In the genomic region with DNA sequence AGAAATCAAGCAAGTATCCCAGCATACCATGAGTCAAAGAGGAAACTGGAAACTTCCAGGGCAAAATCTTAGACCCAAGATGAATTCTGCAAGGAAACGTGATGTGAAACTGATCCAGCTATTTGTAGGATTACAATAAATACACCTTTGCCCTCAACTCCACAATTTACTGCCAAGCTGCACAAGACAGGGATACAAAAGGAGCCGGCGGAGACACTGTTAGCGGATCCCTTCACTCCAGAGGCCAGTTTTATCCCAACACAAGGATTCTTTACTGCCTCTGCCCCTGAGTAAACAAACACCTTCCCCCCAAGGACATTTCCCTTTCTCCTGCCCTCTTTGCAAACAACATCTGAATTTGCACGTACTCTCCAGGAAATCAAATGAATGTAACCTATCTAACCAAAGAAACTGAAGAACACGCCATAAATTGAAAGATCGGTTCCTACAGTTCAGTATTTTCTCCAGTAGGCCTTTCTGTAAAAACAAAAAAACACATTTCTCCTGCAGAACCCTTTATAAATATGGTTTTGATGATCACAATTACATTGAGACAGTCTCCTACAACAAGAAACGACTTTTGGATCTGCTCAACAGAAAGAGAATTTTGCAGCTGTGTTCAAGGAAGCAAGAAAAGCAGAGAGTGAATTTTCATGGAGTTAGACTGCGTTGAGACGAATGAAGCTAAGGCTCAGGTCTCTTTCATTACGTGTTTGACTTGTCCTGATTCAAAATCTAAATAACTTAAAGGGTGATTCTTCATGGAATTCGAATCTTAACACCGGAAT, we compare ENCODE assay signal across 9 cellular contexts. TPM values are rescaled to one million over a fixed set of nuclear protein-coding genes. Genes with fewer than 3 reads are reported as not detected.
DNase-seq lines count a peak whose midpoint lies in the region; ATAC-seq and TF ChIP-seq lines count a peak whose summit lies in the region.
"Had no signal": no experiment of that assay in that cellular context is flagged by ENCODE, and none has a peak within 500 bp of the region (broad histone marks: within the 10 kb centered on the region; RNA-seq: fewer than 3 reads in every experiment).

No MANE protein-coding gene starts in this region.

- CTCF ChIA-PET in CD4-positive, alpha-beta memory T cell (lab: Charles Lee; ENCODE audit: partially characterized antibody), result interaction anchor here (0.8 to 2.6 kb wide), 2 partner anchors 31 to 64 kb away, joined by 4 to 8 read pairs; no protein-coding TSS in a partner anchor
- CTCF ChIA-PET in HEK293 (lab: Yijun Ruan, JAX), result interaction anchor here (0.6 to 3.6 kb wide), 14 partner anchors 13 to 304 kb away, joined by 3 to 31 read pairs (median 5); no protein-coding TSS in a partner anchor
- CTCF ChIA-PET in naive thymus-derived CD4-positive, alpha-beta T cell (lab: Charles Lee), result no interaction called here

- no peak overlapping the region for H3K4me3 ChIP-seq in CD4-positive, alpha-beta memory T cell (ENCODE audit: low read length in 2 of 2)
- no peak overlapping the region for H3K4me3 ChIP-seq in HEK293 (ENCODE audit: low read depth, low read length)
- no peak overlapping the region for H3K4me3 ChIP-seq in naive thymus-derived CD4-positive, alpha-beta T cell (ENCODE audit: low read length)
- no peak overlapping the region for H3K4me3 ChIP-seq in tibial artery

- ATAC-seq in naive thymus-derived CD4-positive, alpha-beta T cell, result no peak
- no peak for ATAC-seq in GM18502 (IDR thresholded peaks at IDR 0.05; ENCODE audit: poor library complexity, unreplicated experiment)

- H3K4me1 ChIP-seq in CD4-positive, alpha-beta memory T cell (ENCODE audit: insufficient read depth, low read length), result peaks cover 20% of the 10 kb centered on the region
- H3K4me1 ChIP-seq in HEK293 (ENCODE audit: control insufficient read depth, insufficient read depth, low read length) (peaks cover 21% of the 10 kb centered on the region), tibial artery (peaks cover 0 to 17% (median 14%) of the 10 kb centered on the region in 4 donors)
- H3K4me1 ChIP-seq in naive thymus-derived CD4-positive, alpha-beta T cell (ENCODE audit: control insufficient read depth in 2 of 2, insufficient read depth in 2 of 2, low read length in 2 of 2), result peaks cover 7 to 10% of the 10 kb centered on the region in 2 donors

- intact Hi-C loops in CD4-positive, alpha-beta memory T cell (cut with micrococcal nuclease), result loop anchor here (2.0 kb wide), 1 partner anchor 20 kb away; a partner anchor contains a TSS
- intact Hi-C loops in naive thymus-derived CD4-positive, alpha-beta T cell (cut with micrococcal nuclease), result loop anchor here (1.0 to 5.0 kb wide), 3 partner anchors 21 to 36 kb away; a partner anchor contains a TSS
- intact Hi-C loops in tibial artery (cut with DNase I; ENCODE audit: low total_unique reads), result no loop called here

- no peaks in the 10 kb centered on the region for H3K36me3 Mint-ChIP-seq in CD4-positive, alpha-beta memory T cell
- H3K36me3 Mint-ChIP-seq in naive thymus-derived CD4-positive, alpha-beta T cell, result peaks cover 0 to 3% (median 0%) of the 10 kb centered on the region in 5 donors

- H3K4me1 Mint-ChIP-seq in CD4-positive, alpha-beta memory T cell, result peaks cover 2 to 12% (median 10%) of the 10 kb centered on the region in 4 donors
- peaks cover 10 to 35% (median 24%) of the 10 kb centered on the region in 7 donors for H3K4me1 Mint-ChIP-seq in naive thymus-derived CD4-positive, alpha-beta T cell

- DNase-seq in CD4-positive, alpha-beta memory T cell, result no peak
- DNase-seq in astrocyte of the hippocampus (ENCODE audit: low read depth, low spot score) (peak; percentile 11), tibial artery (no peak), HK-2 (ENCODE audit: unreplicated experiment) (no peak)
- DNase-seq in naive thymus-derived CD4-positive, alpha-beta T cell, result no peak
- no peak for DNase-seq in activated effector memory CD4-positive, alpha-beta T cell treated with anti-CD3 and anti-CD28 coated beads, Interleukin-2, amount 50 U/mL, for 16 hours

- TF ChIP-seq CTCF in HEK293 (tag by site-specific recombination; IDR thresholded peaks at IDR 0.05) (no peak), tibial artery (IDR thresholded peaks at IDR 0.05) (no peak)

- peaks cover 0 to 4% (median 0%) of the 10 kb centered on the region in 8 donors for H3K9me3 Mint-ChIP-seq in CD4-positive, alpha-beta memory T cell
- H3K9me3 Mint-ChIP-seq in naive thymus-derived CD4-positive, alpha-beta T cell, result peaks cover 0 to 1% (median 0%) of the 10 kb centered on the region in 11 donors

- H3K27me3 ChIP-seq in CD4-positive, alpha-beta memory T cell (ENCODE audit: insufficient read depth, low read length), result peaks cover 20% of the 10 kb centered on the region
- peaks cover 11 to 26% of the 10 kb centered on the region in 2 donors for H3K27me3 ChIP-seq in naive thymus-derived CD4-positive, alpha-beta T cell (ENCODE audit: control insufficient read depth in 2 of 2, insufficient read depth in 2 of 2, low read length in 2 of 2)
- peaks cover 6 to 96% of the 10 kb centered on the region in 2 donors for H3K27me3 ChIP-seq in tibial artery

- no peak overlapping the region for H3K27ac ChIP-seq in CD4-positive, alpha-beta memory T cell (ENCODE audit: low read depth, low read length)
- H3K27ac ChIP-seq in HEK293 (ENCODE audit: extremely low read depth, low read depth, low read length) (peak overlapping the region; percentile 78), tibial artery (no peak overlapping the region)
- no peak overlapping the region for H3K27ac ChIP-seq in naive thymus-derived CD4-positive, alpha-beta T cell (ENCODE audit: low read depth, low read length)

- H3K9me3 ChIP-seq in CD4-positive, alpha-beta memory T cell (ENCODE audit: control insufficient read depth in 1 of 2, low read length in 2 of 2), result no peaks in the 10 kb centered on the region
- H3K9me3 ChIP-seq in HEK293 (ENCODE audit: control insufficient read depth, insufficient read depth, low read depth, low read length) (no peaks in the 10 kb centered on the region), tibial artery (no peaks in the 10 kb centered on the region)
- H3K9me3 ChIP-seq in naive thymus-derived CD4-positive, alpha-beta T cell (ENCODE audit: control insufficient read depth in 2 of 3, low read length in 3 of 3), result no peaks in the 10 kb centered on the region

- H3K27me3 Mint-ChIP-seq in CD4-positive, alpha-beta memory T cell, result peaks cover 43 to 50% of the 10 kb centered on the region in 2 donors
- H3K27me3 Mint-ChIP-seq in naive thymus-derived CD4-positive, alpha-beta T cell, result peaks cover 69 to 76% (median 71%) of the 10 kb centered on the region in 5 donors

- peak overlapping the region in 2 of 7 donors; percentile 53 to 54 for H3K27ac Mint-ChIP-seq in CD4-positive, alpha-beta memory T cell
- peak overlapping the region in 2 of 9 donors; percentile 4 to 16 for H3K27ac Mint-ChIP-seq in naive thymus-derived CD4-positive, alpha-beta T cell

- POLR2A ChIA-PET in CD4-positive, alpha-beta memory T cell (lab: Charles Lee; ENCODE audit: partially characterized antibody), result interaction anchor here (0.9 to 3.3 kb wide), 2 partner anchors 20 to 63 kb away, joined by 3 to 19 read pairs; a partner anchor contains a TSS
- POLR2A ChIA-PET in HEK293 (lab: Yijun Ruan, JAX), result interaction anchor here (2.7 kb wide), 1 partner anchor 20 kb away, joined by 8 read pairs; a partner anchor contains a TSS
- POLR2A ChIA-PET in naive thymus-derived CD4-positive, alpha-beta T cell (lab: Charles Lee), result interaction anchor here (0.6 to 1.6 kb wide), 6 partner anchors 9 to 216 kb away, joined by 3 to 7 read pairs (median 4); a partner anchor contains a TSS

- no peaks in the 10 kb centered on the region for H3K36me3 ChIP-seq in CD4-positive, alpha-beta memory T cell (ENCODE audit: insufficient read depth, low read length)
- H3K36me3 ChIP-seq in HEK293 (ENCODE audit: control insufficient read depth in 2 of 2, insufficient read depth in 1 of 2, low read length in 2 of 2), result peaks cover 6 to 23% of the 10 kb centered on the region in 2 experiments; a peak in 1 of 3 replicates
- H3K36me3 ChIP-seq in naive thymus-derived CD4-positive, alpha-beta T cell (ENCODE audit: control insufficient read depth in 2 of 3, insufficient read depth in 3 of 3, low read length in 3 of 3), result no peaks in the 10 kb centered on the region
- H3K36me3 ChIP-seq in tibial artery, result no peaks in the 10 kb centered on the region

- peak overlapping the region; percentile 39 to 75 (median 56) for H3K4me3 Mint-ChIP-seq in CD4-positive, alpha-beta memory T cell
- H3K4me3 Mint-ChIP-seq in naive thymus-derived CD4-positive, alpha-beta T cell, result peak overlapping the region; percentile 38 to 76 (median 72)

TF ChIP-seq in HEK293, 187 proteins besides CTCF, POLR2A, EP300 and RAD21 (continues in another document):
- TF ChIP-seq SETDB1 (IDR thresholded peaks at IDR 0.05; ENCODE audit: insufficient read length, low read length), result no peak

RNA-seq across cellular contexts. Expression of a gene that starts 1.4 kb away (rescaled TPM):
- total RNA-seq in CD4-positive, alpha-beta memory T cell, result under 1 TPM; 0.06 to 0.44 TPM
- not detected for polyA plus RNA-seq in CD4-positive, alpha-beta memory T cell
- 1 to 10 TPM in 1 of 5 experiments, under 1 TPM in 4; 0.24 to 4.4 (median 0.41) TPM for total RNA-seq in naive thymus-derived CD4-positive, alpha-beta T cell
- under 1 TPM in 1 of 2 donors, not detected in 1; 0.41 TPM for polyA plus RNA-seq in naive thymus-derived CD4-positive, alpha-beta T cell

RNA-seq across cellular contexts. Expression of a gene that starts 20.3 kb away (rescaled TPM):
- total RNA-seq in CD4-positive, alpha-beta memory T cell, result 1 to 10 TPM; 2.8 to 4.1 TPM
- under 1 TPM; 0.29 to 0.34 TPM for polyA plus RNA-seq in CD4-positive, alpha-beta memory T cell
- 10 to 100 TPM in 1 of 5 experiments, 1 to 10 TPM in 4; 2.4 to 11.9 (median 3.0) TPM for total RNA-seq in naive thymus-derived CD4-positive, alpha-beta T cell
- polyA plus RNA-seq in naive thymus-derived CD4-positive, alpha-beta T cell, result 1 to 10 TPM in 1 of 2 donors, under 1 TPM in 1; 0.96 to 1.9 TPM

RNA-seq across cellular contexts. Expression of a gene that starts 45.8 kb away (rescaled TPM):
- under 1 TPM in 1 of 2 experiments, not detected in 1; 0.20 TPM for total RNA-seq in CD4-positive, alpha-beta memory T cell
- under 1 TPM in 1 of 2 donors, not detected in 1; 0.15 TPM for polyA plus RNA-seq in CD4-positive, alpha-beta memory T cell
- not detected for total RNA-seq in naive thymus-derived CD4-positive, alpha-beta T cell
- under 1 TPM in 1 of 2 donors, not detected in 1; 0.12 TPM for polyA plus RNA-seq in naive thymus-derived CD4-positive, alpha-beta T cell
- total RNA-seq: lung microvascular endothelial cell had no signal
